1 cellular context compared by ENCODE assay signal in the genomic region with DNA sequence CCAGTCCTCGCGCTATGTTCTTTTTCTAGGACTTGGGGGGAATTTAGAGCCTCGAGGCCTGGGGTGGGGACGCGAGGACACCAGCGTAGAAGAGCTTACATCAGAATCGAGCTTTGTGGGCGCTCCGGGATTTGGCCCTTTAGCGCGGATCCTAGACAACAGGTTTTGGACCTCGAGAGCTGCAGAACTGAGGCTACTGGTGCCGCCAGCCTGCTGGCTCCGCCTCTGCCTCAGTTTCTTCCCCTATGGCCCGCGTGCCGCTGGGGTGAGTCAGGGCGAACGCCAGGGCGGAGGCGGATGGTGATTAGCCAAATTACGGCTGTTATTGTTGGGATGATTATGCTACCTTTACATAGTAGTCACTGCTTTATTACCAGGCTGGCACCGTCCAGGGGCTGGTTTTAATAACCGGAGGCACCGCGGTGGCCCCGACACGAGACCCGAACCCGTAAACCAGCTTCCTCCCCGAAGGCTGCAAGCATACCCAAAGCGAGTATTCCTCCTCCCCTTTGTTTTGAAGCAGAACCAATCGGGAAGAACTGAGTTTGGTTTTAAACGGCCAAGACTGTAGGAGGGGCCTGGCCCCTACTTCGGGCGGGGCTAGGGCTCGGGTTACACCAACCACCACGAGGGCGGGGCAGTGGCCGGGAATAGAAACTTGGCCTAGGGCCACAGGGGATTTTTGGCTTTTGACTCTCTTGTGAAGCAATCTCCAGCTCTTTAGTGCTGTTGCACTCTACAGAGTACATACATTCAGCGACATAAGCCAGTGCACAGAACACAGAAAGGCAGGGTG.
TF ChIP-seq lines count a peak whose summit lies in the region.

No MANE protein-coding gene starts in this region.

TF ChIP-seq in HepG2, 621 proteins besides CTCF, POLR2A, EP300 and RAD21 (continued from another document and continues in another):
- TF ChIP-seq POLR2G (IDR thresholded peaks at IDR 0.05; ENCODE audit: low read depth, low read length) (peak; percentile 90), PCBP2 (optimal IDR thresholded peaks at IDR 0.05; ENCODE audit: low read depth, low read length, poor library complexity, severe bottlenecking) (no peak), ZNF879 (CRISPR knock-in tag; IDR thresholded peaks at IDR 0.05) (no peak), SAFB2 (CRISPR knock-in tag; IDR thresholded peaks at IDR 0.05; ENCODE audit: borderline replicate concordance, low read depth) (no peak; the same call in 1 of the 2 replicates), ZNF10 (CRISPR knock-in tag; IDR thresholded peaks at IDR 0.05; ENCODE audit: borderline replicate concordance, low read depth) (no peak), ZNF788 (CRISPR knock-in tag; IDR thresholded peaks at IDR 0.05; ENCODE audit: borderline replicate concordance) (no peak; the same call in 1 of the 2 replicates), SMAD1 (CRISPR knock-in tag; IDR thresholded peaks at IDR 0.05; ENCODE audit: borderline replicate concordance, low read depth) (peak; percentile 67; the same call in 1 of the 2 replicates), HNF4G (IDR thresholded peaks at IDR 0.05; ENCODE audit: borderline replicate concordance, low read depth, low read length) (no peak), HNF4G (CRISPR knock-in tag; IDR thresholded peaks at IDR 0.05; ENCODE audit: borderline replicate concordance, low read depth) (no peak), ZNF136 (CRISPR knock-in tag; IDR thresholded peaks at IDR 0.05; ENCODE audit: low read depth) (peak; percentile 65; the same call in 1 of the 2 replicates), RORA (CRISPR knock-in tag; IDR thresholded peaks at IDR 0.05) (no peak), ZNF296 (CRISPR knock-in tag; conservative IDR thresholded peaks at IDR 0.05) (no peak), KAT8 (CRISPR knock-in tag; IDR thresholded peaks at IDR 0.05) (peak; percentile 66), MAZ (IDR thresholded peaks at IDR 0.05; ENCODE audit: borderline replicate concordance, low read depth, low read length) (peak; percentile 60; the same call in 1 of the 2 replicates), MAZ (CRISPR knock-in tag; IDR thresholded peaks at IDR 0.05; ENCODE audit: low read depth) (peak; percentile 77), MEIS1 (CRISPR knock-in tag; IDR thresholded peaks at IDR 0.05; ENCODE audit: borderline replicate concordance) (no peak; the same call in 1 of the 2 replicates), ONECUT2 (CRISPR knock-in tag; IDR thresholded peaks at IDR 0.05) (no peak; the same call in 1 of the 2 replicates), ZNF207 (IDR thresholded peaks at IDR 0.05; ENCODE audit: borderline replicate concordance) (no peak), AKAP8 (CRISPR knock-in tag; IDR thresholded peaks at IDR 0.05) (no peak), MEIS2 (CRISPR knock-in tag; IDR thresholded peaks at IDR 0.05) (0 out of 2 replicates have a peak, but pooled peaks have one; percentile 49), SMC3 (IDR thresholded peaks at IDR 0.05; ENCODE audit: low read length) (no peak), ZNF501 (CRISPR knock-in tag; IDR thresholded peaks at IDR 0.05) (peak; percentile 80; the same call in 1 of the 2 replicates), NR2F6 (IDR thresholded peaks at IDR 0.05) (no peak), NR2F6 (CRISPR knock-in tag; IDR thresholded peaks at IDR 0.05) (0 out of 2 replicates have a peak, but pooled peaks have one; percentile 20), PITX1 (CRISPR knock-in tag; IDR thresholded peaks at IDR 0.05) (peak; percentile 84), ZNF235 (CRISPR knock-in tag; IDR thresholded peaks at IDR 0.05; ENCODE audit: borderline replicate concordance) (peak; percentile 92), RCOR2 (CRISPR knock-in tag; IDR thresholded peaks at IDR 0.05) (peak; percentile 23; the same call in 1 of the 2 replicates), PHB2 (IDR thresholded peaks at IDR 0.05; ENCODE audit: partially characterized antibody) (no peak), MED1 (CRISPR knock-in tag; IDR thresholded peaks at IDR 0.05) (peak; percentile 58), ZNF652 (CRISPR knock-in tag; IDR thresholded peaks at IDR 0.05; ENCODE audit: borderline replicate concordance, low read depth) (no peak)
- TF ChIP-seq, protein P1, sequence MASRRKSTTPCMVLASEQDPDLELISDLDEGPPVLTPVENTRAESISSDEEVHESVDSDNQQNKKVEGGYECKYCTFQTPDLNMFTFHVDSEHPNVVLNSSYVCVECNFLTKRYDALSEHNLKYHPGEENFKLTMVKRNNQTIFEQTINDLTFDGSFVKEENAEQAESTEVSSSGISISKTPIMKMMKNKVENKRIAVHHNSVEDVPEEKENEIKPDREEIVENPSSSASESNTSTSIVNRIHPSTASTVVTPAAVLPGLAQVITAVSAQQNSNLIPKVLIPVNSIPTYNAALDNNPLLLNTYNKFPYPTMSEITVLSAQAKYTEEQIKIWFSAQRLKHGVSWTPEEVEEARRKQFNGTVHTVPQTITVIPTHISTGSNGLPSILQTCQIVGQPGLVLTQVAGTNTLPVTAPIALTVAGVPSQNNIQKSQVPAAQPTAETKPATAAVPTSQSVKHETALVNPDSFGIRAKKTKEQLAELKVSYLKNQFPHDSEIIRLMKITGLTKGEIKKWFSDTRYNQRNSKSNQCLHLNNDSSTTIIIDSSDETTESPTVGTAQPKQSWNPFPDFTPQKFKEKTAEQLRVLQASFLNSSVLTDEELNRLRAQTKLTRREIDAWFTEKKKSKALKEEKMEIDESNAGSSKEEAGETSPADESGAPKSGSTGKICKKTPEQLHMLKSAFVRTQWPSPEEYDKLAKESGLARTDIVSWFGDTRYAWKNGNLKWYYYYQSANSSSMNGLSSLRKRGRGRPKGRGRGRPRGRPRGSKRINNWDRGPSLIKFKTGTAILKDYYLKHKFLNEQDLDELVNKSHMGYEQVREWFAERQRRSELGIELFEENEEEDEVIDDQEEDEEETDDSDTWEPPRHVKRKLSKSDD (CRISPR knock-in tag; IDR thresholded peaks at IDR 0.05; ENCODE audit: low read depth): no peak
- TF ChIP-seq, protein P2, sequence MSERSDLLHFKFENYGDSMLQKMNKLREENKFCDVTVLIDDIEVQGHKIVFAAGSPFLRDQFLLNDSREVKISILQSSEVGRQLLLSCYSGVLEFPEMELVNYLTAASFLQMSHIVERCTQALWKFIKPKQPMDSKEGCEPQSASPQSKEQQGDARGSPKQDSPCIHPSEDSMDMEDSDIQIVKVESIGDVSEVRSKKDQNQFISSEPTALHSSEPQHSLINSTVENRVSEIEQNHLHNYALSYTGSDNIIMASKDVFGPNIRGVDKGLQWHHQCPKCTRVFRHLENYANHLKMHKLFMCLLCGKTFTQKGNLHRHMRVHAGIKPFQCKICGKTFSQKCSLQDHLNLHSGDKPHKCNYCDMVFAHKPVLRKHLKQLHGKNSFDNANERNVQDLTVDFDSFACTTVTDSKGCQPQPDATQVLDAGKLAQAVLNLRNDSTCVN (CRISPR knock-in tag; IDR thresholded peaks at IDR 0.05; ENCODE audit: borderline replicate concordance): no peak
- TF ChIP-seq, protein P3, sequence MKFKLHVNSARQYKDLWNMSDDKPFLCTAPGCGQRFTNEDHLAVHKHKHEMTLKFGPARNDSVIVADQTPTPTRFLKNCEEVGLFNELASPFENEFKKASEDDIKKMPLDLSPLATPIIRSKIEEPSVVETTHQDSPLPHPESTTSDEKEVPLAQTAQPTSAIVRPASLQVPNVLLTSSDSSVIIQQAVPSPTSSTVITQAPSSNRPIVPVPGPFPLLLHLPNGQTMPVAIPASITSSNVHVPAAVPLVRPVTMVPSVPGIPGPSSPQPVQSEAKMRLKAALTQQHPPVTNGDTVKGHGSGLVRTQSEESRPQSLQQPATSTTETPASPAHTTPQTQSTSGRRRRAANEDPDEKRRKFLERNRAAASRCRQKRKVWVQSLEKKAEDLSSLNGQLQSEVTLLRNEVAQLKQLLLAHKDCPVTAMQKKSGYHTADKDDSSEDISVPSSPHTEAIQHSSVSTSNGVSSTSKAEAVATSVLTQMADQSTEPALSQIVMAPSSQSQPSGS (CRISPR knock-in tag; IDR thresholded peaks at IDR 0.05): peak; percentile 60
- TF ChIP-seq, protein P4, sequence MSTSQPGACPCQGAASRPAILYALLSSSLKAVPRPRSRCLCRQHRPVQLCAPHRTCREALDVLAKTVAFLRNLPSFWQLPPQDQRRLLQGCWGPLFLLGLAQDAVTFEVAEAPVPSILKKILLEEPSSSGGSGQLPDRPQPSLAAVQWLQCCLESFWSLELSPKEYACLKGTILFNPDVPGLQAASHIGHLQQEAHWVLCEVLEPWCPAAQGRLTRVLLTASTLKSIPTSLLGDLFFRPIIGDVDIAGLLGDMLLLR (CRISPR knock-in tag; IDR thresholded peaks at IDR 0.05): no peak
- TF ChIP-seq, protein P5, sequence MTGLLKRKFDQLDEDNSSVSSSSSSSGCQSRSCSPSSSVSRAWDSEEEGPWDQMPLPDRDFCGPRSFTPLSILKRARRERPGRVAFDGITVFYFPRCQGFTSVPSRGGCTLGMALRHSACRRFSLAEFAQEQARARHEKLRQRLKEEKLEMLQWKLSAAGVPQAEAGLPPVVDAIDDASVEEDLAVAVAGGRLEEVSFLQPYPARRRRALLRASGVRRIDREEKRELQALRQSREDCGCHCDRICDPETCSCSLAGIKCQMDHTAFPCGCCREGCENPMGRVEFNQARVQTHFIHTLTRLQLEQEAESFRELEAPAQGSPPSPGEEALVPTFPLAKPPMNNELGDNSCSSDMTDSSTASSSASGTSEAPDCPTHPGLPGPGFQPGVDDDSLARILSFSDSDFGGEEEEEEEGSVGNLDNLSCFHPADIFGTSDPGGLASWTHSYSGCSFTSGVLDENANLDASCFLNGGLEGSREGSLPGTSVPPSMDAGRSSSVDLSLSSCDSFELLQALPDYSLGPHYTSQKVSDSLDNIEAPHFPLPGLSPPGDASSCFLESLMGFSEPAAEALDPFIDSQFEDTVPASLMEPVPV (CRISPR knock-in tag; IDR thresholded peaks at IDR 0.05): no peak
- TF ChIP-seq, protein P6, sequence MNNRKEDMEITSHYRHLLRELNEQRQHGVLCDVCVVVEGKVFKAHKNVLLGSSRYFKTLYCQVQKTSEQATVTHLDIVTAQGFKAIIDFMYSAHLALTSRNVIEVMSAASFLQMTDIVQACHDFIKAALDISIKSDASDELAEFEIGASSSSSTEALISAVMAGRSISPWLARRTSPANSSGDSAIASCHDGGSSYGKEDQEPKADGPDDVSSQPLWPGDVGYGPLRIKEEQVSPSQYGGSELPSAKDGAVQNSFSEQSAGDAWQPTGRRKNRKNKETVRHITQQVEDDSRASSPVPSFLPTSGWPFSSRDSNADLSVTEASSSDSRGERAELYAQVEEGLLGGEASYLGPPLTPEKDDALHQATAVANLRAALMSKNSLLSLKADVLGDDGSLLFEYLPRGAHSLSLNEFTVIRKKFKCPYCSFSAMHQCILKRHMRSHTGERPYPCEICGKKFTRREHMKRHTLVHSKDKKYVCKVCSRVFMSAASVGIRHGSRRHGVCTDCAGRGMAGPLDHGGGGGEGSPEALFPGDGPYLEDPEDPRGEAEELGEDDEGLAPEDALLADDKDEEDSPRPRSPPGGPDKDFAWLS (CRISPR knock-in tag; IDR thresholded peaks at IDR 0.05; ENCODE audit: borderline replicate concordance): 0 out of 2 replicates have a peak, but pooled peaks have one; percentile 16
- TF ChIP-seq, protein P7, sequence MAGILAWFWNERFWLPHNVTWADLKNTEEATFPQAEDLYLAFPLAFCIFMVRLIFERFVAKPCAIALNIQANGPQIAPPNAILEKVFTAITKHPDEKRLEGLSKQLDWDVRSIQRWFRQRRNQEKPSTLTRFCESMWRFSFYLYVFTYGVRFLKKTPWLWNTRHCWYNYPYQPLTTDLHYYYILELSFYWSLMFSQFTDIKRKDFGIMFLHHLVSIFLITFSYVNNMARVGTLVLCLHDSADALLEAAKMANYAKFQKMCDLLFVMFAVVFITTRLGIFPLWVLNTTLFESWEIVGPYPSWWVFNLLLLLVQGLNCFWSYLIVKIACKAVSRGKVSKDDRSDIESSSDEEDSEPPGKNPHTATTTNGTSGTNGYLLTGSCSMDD (CRISPR knock-in tag; IDR thresholded peaks at IDR 0.05): peak; percentile 89; the same call in 1 of the 2 replicates
- TF ChIP-seq, protein P8, sequence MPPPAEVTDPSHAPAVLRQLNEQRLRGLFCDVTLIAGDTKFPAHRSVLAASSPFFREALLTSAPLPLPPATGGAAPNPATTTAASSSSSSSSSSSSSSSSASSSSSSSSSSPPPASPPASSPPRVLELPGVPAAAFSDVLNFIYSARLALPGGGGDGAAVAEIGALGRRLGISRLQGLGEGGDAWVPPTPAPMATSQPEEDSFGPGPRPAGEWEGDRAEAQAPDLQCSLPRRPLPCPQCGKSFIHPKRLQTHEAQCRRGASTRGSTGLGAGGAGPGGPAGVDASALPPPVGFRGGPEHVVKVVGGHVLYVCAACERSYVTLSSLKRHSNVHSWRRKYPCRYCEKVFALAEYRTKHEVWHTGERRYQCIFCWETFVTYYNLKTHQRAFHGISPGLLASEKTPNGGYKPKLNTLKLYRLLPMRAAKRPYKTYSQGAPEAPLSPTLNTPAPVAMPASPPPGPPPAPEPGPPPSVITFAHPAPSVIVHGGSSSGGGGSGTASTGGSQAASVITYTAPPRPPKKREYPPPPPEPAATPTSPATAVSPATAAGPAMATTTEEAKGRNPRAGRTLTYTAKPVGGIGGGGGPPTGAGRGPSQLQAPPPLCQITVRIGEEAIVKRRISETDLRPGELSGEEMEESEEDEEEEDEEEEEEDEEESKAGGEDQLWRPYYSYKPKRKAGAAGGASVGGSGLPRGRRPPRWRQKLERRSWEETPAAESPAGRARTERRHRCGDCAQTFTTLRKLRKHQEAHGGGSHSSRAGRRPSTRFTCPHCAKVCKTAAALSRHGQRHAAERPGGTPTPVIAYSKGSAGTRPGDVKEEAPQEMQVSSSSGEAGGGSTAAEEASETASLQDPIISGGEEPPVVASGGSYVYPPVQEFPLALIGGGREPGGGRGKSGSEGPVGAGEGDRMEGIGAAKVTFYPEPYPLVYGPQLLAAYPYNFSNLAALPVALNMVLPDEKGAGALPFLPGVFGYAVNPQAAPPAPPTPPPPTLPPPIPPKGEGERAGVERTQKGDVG (CRISPR knock-in tag; IDR thresholded peaks at IDR 0.05; ENCODE audit: borderline replicate concordance): no peak
- TF ChIP-seq, protein P9, sequence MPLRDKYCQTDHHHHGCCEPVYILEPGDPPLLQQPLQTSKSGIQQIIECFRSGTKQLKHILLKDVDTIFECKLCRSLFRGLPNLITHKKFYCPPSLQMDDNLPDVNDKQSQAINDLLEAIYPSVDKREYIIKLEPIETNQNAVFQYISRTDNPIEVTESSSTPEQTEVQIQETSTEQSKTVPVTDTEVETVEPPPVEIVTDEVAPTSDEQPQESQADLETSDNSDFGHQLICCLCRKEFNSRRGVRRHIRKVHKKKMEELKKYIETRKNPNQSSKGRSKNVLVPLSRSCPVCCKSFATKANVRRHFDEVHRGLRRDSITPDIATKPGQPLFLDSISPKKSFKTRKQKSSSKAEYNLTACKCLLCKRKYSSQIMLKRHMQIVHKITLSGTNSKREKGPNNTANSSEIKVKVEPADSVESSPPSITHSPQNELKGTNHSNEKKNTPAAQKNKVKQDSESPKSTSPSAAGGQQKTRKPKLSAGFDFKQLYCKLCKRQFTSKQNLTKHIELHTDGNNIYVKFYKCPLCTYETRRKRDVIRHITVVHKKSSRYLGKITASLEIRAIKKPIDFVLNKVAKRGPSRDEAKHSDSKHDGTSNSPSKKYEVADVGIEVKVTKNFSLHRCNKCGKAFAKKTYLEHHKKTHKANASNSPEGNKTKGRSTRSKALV (CRISPR knock-in tag; IDR thresholded peaks at IDR 0.05): peak; percentile 86
